2 cellular contexts compared by ENCODE assay signal in the genomic region with DNA sequence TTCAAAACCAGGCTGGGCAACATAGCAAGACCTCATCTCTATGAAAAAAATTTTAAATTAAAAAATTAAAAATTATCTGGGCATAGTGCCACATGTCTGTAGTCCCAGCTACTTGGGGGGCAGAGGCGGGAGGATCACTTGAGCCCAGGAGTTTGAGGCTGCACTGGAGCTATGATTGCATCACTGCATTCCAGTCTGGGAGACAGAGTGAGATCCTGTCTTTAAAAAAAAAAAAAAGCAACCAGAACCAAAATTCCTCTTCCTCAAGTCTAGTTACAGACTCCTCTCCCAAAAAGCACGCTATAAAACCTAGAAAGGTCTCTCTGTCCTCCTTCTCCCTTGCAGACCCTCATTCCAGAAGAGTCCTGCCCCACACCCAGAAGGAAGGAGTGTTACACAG.
TF ChIP-seq lines count a peak whose summit lies in the region.

No MANE protein-coding gene starts in this region.

TF ChIP-seq in SK-N-SH, 30 proteins besides CTCF, POLR2A, EP300 and RAD21 (continued from another document):
- TF ChIP-seq GATA2 (CRISPR knock-in tag; IDR thresholded peaks at IDR 0.05) = no peak
- TF ChIP-seq RFX5 (IDR thresholded peaks at IDR 0.05; ENCODE audit: low read length) = no peak
- TF ChIP-seq FOXM1 (IDR thresholded peaks at IDR 0.05; ENCODE audit: low read depth) = no peak
- no peak for TF ChIP-seq FOSL2 (IDR thresholded peaks at IDR 0.05; ENCODE audit: borderline replicate concordance, low read depth)
- TF ChIP-seq EZH2phosphoT487 (IDR thresholded peaks at IDR 0.05; ENCODE audit: borderline replicate concordance, low read depth) = no peak
- no peak for TF ChIP-seq ELF1 (IDR thresholded peaks at IDR 0.05)
- TF ChIP-seq SMC3 (IDR thresholded peaks at IDR 0.05; ENCODE audit: low read depth, low read length) = no peak
- TF ChIP-seq RXRA (IDR thresholded peaks at IDR 0.05; ENCODE audit: borderline replicate concordance, low read depth) = no peak
- TF ChIP-seq RCOR1 (IDR thresholded peaks at IDR 0.05; ENCODE audit: low read length) = no peak

TF ChIP-seq in SK-N-SH treated with all-trans-retinoic acid at 6 μM for 48 hours, 23 proteins besides CTCF, POLR2A, EP300 and RAD21:
- TF ChIP-seq, protein P1, sequence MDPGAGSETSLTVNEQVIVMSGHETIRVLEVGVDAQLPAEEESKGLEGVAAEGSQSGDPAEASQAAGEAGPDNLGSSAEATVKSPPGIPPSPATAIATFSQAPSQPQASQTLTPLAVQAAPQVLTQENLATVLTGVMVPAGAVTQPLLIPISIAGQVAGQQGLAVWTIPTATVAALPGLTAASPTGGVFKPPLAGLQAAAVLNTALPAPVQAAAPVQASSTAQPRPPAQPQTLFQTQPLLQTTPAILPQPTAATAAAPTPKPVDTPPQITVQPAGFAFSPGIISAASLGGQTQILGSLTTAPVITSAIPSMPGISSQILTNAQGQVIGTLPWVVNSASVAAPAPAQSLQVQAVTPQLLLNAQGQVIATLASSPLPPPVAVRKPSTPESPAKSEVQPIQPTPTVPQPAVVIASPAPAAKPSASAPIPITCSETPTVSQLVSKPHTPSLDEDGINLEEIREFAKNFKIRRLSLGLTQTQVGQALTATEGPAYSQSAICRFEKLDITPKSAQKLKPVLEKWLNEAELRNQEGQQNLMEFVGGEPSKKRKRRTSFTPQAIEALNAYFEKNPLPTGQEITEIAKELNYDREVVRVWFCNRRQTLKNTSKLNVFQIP (CRISPR knock-in tag; IDR thresholded peaks at IDR 0.05; ENCODE audit: borderline replicate concordance, low read depth) = no peak
- TF ChIP-seq ZFP30 (CRISPR knock-in tag; IDR thresholded peaks at IDR 0.05) (no peak), ISL1 (CRISPR knock-in tag; IDR thresholded peaks at IDR 0.05) (no peak), ZNF70 (CRISPR knock-in tag; IDR thresholded peaks at IDR 0.05) (no peak), ZC3H10 (CRISPR knock-in tag; IDR thresholded peaks at IDR 0.05) (no peak), GLIS3 (CRISPR knock-in tag; IDR thresholded peaks at IDR 0.05) (no peak), CSDC2 (CRISPR knock-in tag; IDR thresholded peaks at IDR 0.05) (no peak), ZNF8 (CRISPR knock-in tag; IDR thresholded peaks at IDR 0.05) (no peak), ZNF565 (CRISPR knock-in tag; conservative IDR thresholded peaks at IDR 0.05; ENCODE audit: low read depth) (no peak), SNAI2 (CRISPR knock-in tag; IDR thresholded peaks at IDR 0.05) (no peak), ARNTL (CRISPR knock-in tag; IDR thresholded peaks at IDR 0.05; ENCODE audit: borderline replicate concordance, low read depth) (no peak)
- TF ChIP-seq, protein P2, sequence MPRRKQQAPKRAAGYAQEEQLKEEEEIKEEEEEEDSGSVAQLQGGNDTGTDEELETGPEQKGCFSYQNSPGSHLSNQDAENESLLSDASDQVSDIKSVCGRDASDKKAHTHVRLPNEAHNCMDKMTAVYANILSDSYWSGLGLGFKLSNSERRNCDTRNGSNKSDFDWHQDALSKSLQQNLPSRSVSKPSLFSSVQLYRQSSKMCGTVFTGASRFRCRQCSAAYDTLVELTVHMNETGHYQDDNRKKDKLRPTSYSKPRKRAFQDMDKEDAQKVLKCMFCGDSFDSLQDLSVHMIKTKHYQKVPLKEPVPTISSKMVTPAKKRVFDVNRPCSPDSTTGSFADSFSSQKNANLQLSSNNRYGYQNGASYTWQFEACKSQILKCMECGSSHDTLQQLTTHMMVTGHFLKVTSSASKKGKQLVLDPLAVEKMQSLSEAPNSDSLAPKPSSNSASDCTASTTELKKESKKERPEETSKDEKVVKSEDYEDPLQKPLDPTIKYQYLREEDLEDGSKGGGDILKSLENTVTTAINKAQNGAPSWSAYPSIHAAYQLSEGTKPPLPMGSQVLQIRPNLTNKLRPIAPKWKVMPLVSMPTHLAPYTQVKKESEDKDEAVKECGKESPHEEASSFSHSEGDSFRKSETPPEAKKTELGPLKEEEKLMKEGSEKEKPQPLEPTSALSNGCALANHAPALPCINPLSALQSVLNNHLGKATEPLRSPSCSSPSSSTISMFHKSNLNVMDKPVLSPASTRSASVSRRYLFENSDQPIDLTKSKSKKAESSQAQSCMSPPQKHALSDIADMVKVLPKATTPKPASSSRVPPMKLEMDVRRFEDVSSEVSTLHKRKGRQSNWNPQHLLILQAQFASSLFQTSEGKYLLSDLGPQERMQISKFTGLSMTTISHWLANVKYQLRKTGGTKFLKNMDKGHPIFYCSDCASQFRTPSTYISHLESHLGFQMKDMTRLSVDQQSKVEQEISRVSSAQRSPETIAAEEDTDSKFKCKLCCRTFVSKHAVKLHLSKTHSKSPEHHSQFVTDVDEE (CRISPR knock-in tag; IDR thresholded peaks at IDR 0.05) = no peak
